ENCODE assay signal across 1 cellular context in the genomic region with DNA sequence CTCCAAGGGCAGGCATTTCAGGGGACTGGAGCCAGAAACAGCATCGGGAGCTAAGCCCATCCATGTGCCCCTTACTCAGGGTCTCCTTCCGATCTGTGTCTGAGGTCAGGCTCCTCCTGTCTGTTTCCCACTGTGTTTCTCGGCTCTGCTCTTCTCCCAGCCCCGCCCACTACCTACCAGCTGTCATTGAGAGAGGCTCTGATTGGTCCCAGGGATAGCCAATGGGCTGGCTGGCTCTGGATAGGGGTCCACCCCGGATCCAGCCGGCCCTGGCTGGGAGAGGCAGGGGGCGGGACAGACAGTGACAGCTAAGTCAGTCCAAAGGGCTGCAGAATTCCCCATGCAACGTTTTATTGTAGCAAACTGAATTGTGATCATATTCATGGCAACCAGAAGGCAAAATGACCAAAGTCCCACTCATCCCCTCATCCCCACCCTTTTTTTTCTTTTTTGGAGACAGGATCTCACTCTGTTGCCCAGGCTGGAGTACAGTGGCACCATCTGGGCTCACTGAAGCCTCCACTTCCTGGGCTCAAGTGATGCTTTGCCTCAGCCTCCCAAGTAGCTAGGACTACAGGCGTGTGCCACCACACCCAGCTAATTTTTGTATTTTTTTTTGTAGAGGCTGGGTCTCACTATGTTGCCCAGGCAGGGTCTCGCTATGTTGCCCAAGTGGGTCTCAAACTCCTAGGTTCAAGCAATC.
TF ChIP-seq lines count a peak whose summit lies in the region.

No MANE protein-coding gene starts in this region.

TF ChIP-seq in K562, 482 proteins besides CTCF, POLR2A, EP300 and RAD21 (continued from another document):
- TF ChIP-seq, protein P1, sequence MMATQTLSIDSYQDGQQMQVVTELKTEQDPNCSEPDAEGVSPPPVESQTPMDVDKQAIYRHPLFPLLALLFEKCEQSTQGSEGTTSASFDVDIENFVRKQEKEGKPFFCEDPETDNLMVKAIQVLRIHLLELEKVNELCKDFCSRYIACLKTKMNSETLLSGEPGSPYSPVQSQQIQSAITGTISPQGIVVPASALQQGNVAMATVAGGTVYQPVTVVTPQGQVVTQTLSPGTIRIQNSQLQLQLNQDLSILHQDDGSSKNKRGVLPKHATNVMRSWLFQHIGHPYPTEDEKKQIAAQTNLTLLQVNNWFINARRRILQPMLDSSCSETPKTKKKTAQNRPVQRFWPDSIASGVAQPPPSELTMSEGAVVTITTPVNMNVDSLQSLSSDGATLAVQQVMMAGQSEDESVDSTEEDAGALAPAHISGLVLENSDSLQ (IDR thresholded peaks at IDR 0.05): peak; percentile 84
- TF ChIP-seq KDM2B (CRISPR knock-in tag; IDR thresholded peaks at IDR 0.05) (no peak), NRF1 (conservative IDR thresholded peaks at IDR 0.05 in 1 of 2, IDR thresholded peaks at IDR 0.05 in 1 of 2) (0 out of 4 replicates have a peak, but pooled peaks of 1 of the 2 experiments have one; percentile 27), MEIS2 (IDR thresholded peaks at IDR 0.05; ENCODE audit: partially characterized antibody) (peak; percentile 49), MBD2 (IDR thresholded peaks at IDR 0.05; ENCODE audit: borderline replicate concordance, low read depth) (peak; percentile 24; the same call in 1 of the 2 replicates), PCBP2 (IDR thresholded peaks at IDR 0.05; ENCODE audit: low read depth, low read length, poor library complexity, severe bottlenecking) (no peak), L3MBTL2 (IDR thresholded peaks at IDR 0.05) (no peak), ASH1L (IDR thresholded peaks at IDR 0.05; ENCODE audit: borderline replicate concordance, low read depth, partially characterized antibody) (peak; percentile 8), NR1H2 (CRISPR knock-in tag; IDR thresholded peaks at IDR 0.05) (no peak), ZNF436 (CRISPR knock-in tag; IDR thresholded peaks at IDR 0.05) (no peak), FOXA3 (CRISPR knock-in tag; conservative IDR thresholded peaks at IDR 0.05 in 1 of 2, IDR thresholded peaks at IDR 0.05 in 1 of 2) (0 out of 4 replicates have a peak, but pooled peaks of 1 of the 2 experiments have one; percentile 35), SOX6 (IDR thresholded peaks at IDR 0.05) (no peak), NFYB (IDR thresholded peaks at IDR 0.05; ENCODE audit: extremely low read depth, insufficient read length) (peak; percentile 68), ZNF121 (CRISPR knock-in tag; conservative IDR thresholded peaks at IDR 0.05) (peak; percentile 95), ZNF551 (CRISPR knock-in tag; IDR thresholded peaks at IDR 0.05) (no peak), SP2 (IDR thresholded peaks at IDR 0.05; ENCODE audit: extremely low read depth, low read depth, low read length, poor library complexity, severe bottlenecking) (peak; percentile 35), KLF16 (IDR thresholded peaks at IDR 0.05) (peak; percentile 94), GABPA (tag; conservative IDR thresholded peaks at IDR 0.05; ENCODE audit: low read depth) (no peak), CBX5 (IDR thresholded peaks at IDR 0.05; ENCODE audit: borderline replicate concordance, low read depth) (no peak), PURB (CRISPR knock-in tag; IDR thresholded peaks at IDR 0.05; ENCODE audit: low read depth) (no peak), ZSCAN32 (CRISPR knock-in tag; IDR thresholded peaks at IDR 0.05) (no peak)
- TF ChIP-seq, protein P2, sequence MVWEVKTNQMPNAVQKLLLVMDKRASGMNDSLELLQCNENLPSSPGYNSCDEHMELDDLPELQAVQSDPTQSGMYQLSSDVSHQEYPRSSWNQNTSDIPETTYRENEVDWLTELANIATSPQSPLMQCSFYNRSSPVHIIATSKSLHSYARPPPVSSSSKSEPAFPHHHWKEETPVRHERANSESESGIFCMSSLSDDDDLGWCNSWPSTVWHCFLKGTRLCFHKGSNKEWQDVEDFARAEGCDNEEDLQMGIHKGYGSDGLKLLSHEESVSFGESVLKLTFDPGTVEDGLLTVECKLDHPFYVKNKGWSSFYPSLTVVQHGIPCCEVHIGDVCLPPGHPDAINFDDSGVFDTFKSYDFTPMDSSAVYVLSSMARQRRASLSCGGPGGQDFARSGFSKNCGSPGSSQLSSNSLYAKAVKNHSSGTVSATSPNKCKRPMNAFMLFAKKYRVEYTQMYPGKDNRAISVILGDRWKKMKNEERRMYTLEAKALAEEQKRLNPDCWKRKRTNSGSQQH (CRISPR knock-in tag; IDR thresholded peaks at IDR 0.05): no peak
- TF ChIP-seq, protein P3, sequence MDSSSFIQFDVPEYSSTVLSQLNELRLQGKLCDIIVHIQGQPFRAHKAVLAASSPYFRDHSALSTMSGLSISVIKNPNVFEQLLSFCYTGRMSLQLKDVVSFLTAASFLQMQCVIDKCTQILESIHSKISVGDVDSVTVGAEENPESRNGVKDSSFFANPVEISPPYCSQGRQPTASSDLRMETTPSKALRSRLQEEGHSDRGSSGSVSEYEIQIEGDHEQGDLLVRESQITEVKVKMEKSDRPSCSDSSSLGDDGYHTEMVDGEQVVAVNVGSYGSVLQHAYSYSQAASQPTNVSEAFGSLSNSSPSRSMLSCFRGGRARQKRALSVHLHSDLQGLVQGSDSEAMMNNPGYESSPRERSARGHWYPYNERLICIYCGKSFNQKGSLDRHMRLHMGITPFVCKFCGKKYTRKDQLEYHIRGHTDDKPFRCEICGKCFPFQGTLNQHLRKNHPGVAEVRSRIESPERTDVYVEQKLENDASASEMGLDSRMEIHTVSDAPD (CRISPR knock-in tag; IDR thresholded peaks at IDR 0.05): no peak
- TF ChIP-seq, protein P4, sequence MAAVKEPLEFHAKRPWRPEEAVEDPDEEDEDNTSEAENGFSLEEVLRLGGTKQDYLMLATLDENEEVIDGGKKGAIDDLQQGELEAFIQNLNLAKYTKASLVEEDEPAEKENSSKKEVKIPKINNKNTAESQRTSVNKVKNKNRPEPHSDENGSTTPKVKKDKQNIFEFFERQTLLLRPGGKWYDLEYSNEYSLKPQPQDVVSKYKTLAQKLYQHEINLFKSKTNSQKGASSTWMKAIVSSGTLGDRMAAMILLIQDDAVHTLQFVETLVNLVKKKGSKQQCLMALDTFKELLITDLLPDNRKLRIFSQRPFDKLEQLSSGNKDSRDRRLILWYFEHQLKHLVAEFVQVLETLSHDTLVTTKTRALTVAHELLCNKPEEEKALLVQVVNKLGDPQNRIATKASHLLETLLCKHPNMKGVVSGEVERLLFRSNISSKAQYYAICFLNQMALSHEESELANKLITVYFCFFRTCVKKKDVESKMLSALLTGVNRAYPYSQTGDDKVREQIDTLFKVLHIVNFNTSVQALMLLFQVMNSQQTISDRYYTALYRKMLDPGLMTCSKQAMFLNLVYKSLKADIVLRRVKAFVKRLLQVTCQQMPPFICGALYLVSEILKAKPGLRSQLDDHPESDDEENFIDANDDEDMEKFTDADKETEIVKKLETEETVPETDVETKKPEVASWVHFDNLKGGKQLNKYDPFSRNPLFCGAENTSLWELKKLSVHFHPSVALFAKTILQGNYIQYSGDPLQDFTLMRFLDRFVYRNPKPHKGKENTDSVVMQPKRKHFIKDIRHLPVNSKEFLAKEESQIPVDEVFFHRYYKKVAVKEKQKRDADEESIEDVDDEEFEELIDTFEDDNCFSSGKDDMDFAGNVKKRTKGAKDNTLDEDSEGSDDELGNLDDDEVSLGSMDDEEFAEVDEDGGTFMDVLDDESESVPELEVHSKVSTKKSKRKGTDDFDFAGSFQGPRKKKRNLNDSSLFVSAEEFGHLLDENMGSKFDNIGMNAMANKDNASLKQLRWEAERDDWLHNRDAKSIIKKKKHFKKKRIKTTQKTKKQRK (IDR thresholded peaks at IDR 0.05; ENCODE audit: borderline replicate concordance, low read depth, low read length): no peak
- TF ChIP-seq, protein P5, sequence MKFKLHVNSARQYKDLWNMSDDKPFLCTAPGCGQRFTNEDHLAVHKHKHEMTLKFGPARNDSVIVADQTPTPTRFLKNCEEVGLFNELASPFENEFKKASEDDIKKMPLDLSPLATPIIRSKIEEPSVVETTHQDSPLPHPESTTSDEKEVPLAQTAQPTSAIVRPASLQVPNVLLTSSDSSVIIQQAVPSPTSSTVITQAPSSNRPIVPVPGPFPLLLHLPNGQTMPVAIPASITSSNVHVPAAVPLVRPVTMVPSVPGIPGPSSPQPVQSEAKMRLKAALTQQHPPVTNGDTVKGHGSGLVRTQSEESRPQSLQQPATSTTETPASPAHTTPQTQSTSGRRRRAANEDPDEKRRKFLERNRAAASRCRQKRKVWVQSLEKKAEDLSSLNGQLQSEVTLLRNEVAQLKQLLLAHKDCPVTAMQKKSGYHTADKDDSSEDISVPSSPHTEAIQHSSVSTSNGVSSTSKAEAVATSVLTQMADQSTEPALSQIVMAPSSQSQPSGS (CRISPR knock-in tag; IDR thresholded peaks at IDR 0.05): no peak
- TF ChIP-seq, protein P6, sequence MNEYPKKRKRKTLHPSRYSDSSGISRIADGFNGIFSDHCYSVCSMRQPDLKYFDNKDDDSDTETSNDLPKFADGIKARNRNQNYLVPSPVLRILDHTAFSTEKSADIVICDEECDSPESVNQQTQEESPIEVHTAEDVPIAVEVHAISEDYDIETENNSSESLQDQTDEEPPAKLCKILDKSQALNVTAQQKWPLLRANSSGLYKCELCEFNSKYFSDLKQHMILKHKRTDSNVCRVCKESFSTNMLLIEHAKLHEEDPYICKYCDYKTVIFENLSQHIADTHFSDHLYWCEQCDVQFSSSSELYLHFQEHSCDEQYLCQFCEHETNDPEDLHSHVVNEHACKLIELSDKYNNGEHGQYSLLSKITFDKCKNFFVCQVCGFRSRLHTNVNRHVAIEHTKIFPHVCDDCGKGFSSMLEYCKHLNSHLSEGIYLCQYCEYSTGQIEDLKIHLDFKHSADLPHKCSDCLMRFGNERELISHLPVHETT (CRISPR knock-in tag; conservative IDR thresholded peaks at IDR 0.05 in 1 of 2, IDR thresholded peaks at IDR 0.05 in 1 of 2): no peak
- TF ChIP-seq, protein P7, sequence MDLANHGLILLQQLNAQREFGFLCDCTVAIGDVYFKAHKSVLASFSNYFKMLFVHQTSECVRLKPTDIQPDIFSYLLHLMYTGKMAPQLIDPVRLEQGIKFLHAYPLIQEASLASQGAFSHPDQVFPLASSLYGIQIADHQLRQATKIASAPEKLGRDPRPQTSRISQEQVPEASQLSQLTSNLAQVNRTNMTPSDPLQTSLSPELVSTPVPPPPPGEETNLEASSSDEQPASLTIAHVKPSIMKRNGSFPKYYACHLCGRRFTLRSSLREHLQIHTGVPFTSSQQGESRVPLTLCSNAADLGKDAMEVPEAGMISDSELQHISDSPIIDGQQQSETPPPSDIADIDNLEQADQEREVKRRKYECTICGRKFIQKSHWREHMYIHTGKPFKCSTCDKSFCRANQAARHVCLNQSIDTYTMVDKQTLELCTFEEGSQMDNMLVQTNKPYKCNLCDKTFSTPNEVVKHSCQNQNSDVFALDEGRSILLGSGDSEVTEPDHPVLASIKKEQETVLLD (IDR thresholded peaks at IDR 0.05): no peak
- TF ChIP-seq, protein P8, sequence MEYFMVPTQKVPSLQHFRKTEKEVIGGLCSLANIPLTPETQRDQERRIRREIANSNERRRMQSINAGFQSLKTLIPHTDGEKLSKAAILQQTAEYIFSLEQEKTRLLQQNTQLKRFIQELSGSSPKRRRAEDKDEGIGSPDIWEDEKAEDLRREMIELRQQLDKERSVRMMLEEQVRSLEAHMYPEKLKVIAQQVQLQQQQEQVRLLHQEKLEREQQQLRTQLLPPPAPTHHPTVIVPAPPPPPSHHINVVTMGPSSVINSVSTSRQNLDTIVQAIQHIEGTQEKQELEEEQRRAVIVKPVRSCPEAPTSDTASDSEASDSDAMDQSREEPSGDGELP (CRISPR knock-in tag; IDR thresholded peaks at IDR 0.05; ENCODE audit: borderline replicate concordance): peak; percentile 99
TF ChIP-seq in K562: peak in this region for 19.
